Comparison of ENCODE assay signal across 11 cellular contexts in genomic region chr1:229844675-229845074, GRCh38.
DNase-seq lines count a peak whose midpoint lies in the region; ATAC-seq, FAIRE-seq and TF ChIP-seq lines count a peak whose summit lies in the region.
"Had no signal": no experiment of that assay in that cellular context is flagged by ENCODE, and none has a peak within 500 bp of the region (broad histone marks: within the 10 kb centered on the region; RNA-seq: fewer than 3 reads in every experiment).

No MANE protein-coding gene starts in this region.

- H3K4me1 ChIP-seq in esophagus muscularis mucosa (peaks cover 8 to 28% (median 21%) of the 10 kb centered on the region in 4 donors), skeletal muscle tissue (ENCODE audit: control insufficient read depth in 3 of 3, insufficient read depth in 3 of 3, low read length in 3 of 3) (peaks cover 14 to 29% (median 16%) of the 10 kb centered on the region in 3 donors)

- H3K9ac ChIP-seq in skeletal muscle tissue (ENCODE audit: low read depth in 1 of 3, low read length in 3 of 3): peak overlapping the region in 1 of 3 donors; percentile 47

- no peak overlapping the region for H3K4me3 ChIP-seq in esophagus muscularis mucosa
- peak overlapping the region in 2 of 3 donors; percentile 17 to 36 for H3K4me3 ChIP-seq in skeletal muscle tissue (ENCODE audit: low read length in 3 of 3)
- H3K4me3 ChIP-seq: ovary had no signal

- intact Hi-C loops in esophagus muscularis mucosa (cut with DNase I) (no loop called here), head of caudate nucleus (cut with DNase I) (no loop called here)

- H3K9me3 ChIP-seq in esophagus muscularis mucosa: no peaks in the 10 kb centered on the region
- no peaks in the 10 kb centered on the region for H3K9me3 ChIP-seq in skeletal muscle tissue (ENCODE audit: control insufficient read depth in 3 of 3, low read length in 3 of 3)
- H3K9me3 ChIP-seq: ovary had no signal

- H3K27me3 ChIP-seq in esophagus muscularis mucosa: no peaks in the 10 kb centered on the region
- H3K27me3 ChIP-seq in skeletal muscle tissue (ENCODE audit: control insufficient read depth in 3 of 3, insufficient read depth in 3 of 3, low read length in 3 of 3): no peaks in the 10 kb centered on the region
- H3K27me3 ChIP-seq: ovary had no signal

- peaks cover 30% of the 10 kb centered on the region for H3K27me3 Mint-ChIP-seq in activated T-helper 17 cell treated with anti-CD3 and anti-CD28 coated beads, Interleukin-2, amount 50 U/mL, for 72 hours

- H3K27ac ChIP-seq in esophagus muscularis mucosa (replicated peaks in 1 of 4): peak overlapping the region; percentile 67 to 79 (median 72)
- peak overlapping the region; percentile 92 for H3K27ac ChIP-seq in skeletal muscle tissue (ENCODE audit: low read depth, low read length)
- H3K27ac ChIP-seq: HL-60, ovary had no signal

- H3K27ac Mint-ChIP-seq in activated T-helper 17 cell treated with anti-CD3 and anti-CD28 coated beads, Interleukin-2, amount 50 U/mL, for 72 hours: no peak overlapping the region

- TF ChIP-seq CTCF in esophagus muscularis mucosa (IDR thresholded peaks at IDR 0.05): no peak

- WGBS in esophagus muscularis mucosa: 30% methylated on average over 6 of the region's 6 CpGs

- H3K36me3 Mint-ChIP-seq in activated T-helper 17 cell treated with anti-CD3 and anti-CD28 coated beads, Interleukin-2, amount 50 U/mL, for 72 hours (ENCODE audit: low read depth): no peaks in the 10 kb centered on the region

- FAIRE-seq in GM19239 (lab: Jason Lieb, UNC): peak; percentile 53

- TF ChIP-seq EP300 in esophagus muscularis mucosa (IDR thresholded peaks at IDR 0.05): peak; percentile 68

- H3K9me3 Mint-ChIP-seq in activated T-helper 17 cell treated with anti-CD3 and anti-CD28 coated beads, Interleukin-2, amount 50 U/mL, for 72 hours: no peaks in the 10 kb centered on the region

- in situ Hi-C loops in ACHN (cut with HindIII; ENCODE audit: low pct_ligation_motif_present, low pct_unique_long_range_greater_than_20kb, low sequenced_read_pairs): no loop called here

- no peak for TF ChIP-seq POLR2A in esophagus muscularis mucosa (IDR thresholded peaks at IDR 0.05; ENCODE audit: low read depth)

- H3K4me1 Mint-ChIP-seq in activated T-helper 17 cell treated with anti-CD3 and anti-CD28 coated beads, Interleukin-2, amount 50 U/mL, for 72 hours: no peaks in the 10 kb centered on the region

- DNase-seq in GM19239 (ENCODE audit: insufficient read length, low spot score) (no peak), NCI-H345 treated with DMSO at 0.1 percent for 48 hours (lab: John Stamatoyannopoulos, UW; ENCODE audit: unreplicated experiment) (peak; percentile 70), esophagus muscularis mucosa (ENCODE audit: extremely low spot score) (no peak), head of caudate nucleus (no peak), ACHN (no peak)
- DNase-seq: amygdala had no signal

- no peak overlapping the region for H3K4me3 Mint-ChIP-seq in activated T-helper 17 cell treated with anti-CD3 and anti-CD28 coated beads, Interleukin-2, amount 50 U/mL, for 72 hours

- no peak for ATAC-seq in activated T-helper 17 cell treated with anti-CD3 and anti-CD28 coated beads, Interleukin-2, amount 50 U/mL, for 72 hours (replicated peaks)
- ATAC-seq in HG03280 (IDR thresholded peaks at IDR 0.05; ENCODE audit: unreplicated experiment): no peak

- H3K36me3 ChIP-seq in esophagus muscularis mucosa: no peaks in the 10 kb centered on the region
- no peaks in the 10 kb centered on the region for H3K36me3 ChIP-seq in skeletal muscle tissue (ENCODE audit: control insufficient read depth in 3 of 3, insufficient read depth in 3 of 3, low read length in 3 of 3)
- H3K36me3 ChIP-seq: ovary had no signal

Comparison
In these comparisons a context has a peak if more than half of its experiments do, and no peak if none do; other contexts are left out.
1. H3K4me3 ChIP-seq: peak in skeletal muscle tissue (2 of 3); none in esophagus muscularis mucosa (0 of 4).